In the genomic region with DNA sequence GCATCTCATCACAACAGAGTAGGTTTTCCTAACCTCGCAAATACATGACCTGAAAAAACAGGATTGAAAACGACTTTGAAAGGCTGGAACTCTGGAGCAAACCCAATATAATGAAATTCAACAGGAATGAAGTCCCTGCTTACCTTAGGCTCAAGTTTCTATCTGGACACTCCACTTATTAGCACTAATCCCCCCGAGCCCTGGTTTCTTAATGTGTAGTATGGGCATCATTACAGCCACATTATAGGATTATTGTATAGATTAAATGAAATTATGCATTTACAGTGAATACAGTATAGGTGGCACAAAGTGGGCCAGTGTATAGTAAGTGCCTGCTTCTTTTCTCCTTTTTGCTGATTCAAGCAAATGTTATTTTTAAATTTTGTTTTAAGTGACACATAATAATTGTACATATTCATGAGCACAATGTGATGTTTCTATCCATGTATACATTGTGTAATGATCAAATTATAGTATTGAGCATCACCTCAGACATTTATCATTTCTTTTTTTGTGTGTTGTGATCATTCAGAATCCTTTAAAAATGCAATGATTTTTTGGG, we compare ENCODE assay signal across 16 cellular contexts.
DNase-seq lines count a peak whose midpoint lies in the region; ATAC-seq and TF ChIP-seq lines count a peak whose summit lies in the region.
"Had no signal": no experiment of that assay in that cellular context is flagged by ENCODE, and none has a peak within 500 bp of the region (broad histone marks: within the 10 kb centered on the region; RNA-seq: fewer than 3 reads in every experiment).

No MANE protein-coding gene starts in this region.

- peaks cover 32 to 68% (median 39%) of the 10 kb centered on the region in 11 experiments for H3K9me3 ChIP-seq in BLaER1 treated with 17β-estradiol and CSF1 and Interleukin-3, amounts not matched to agents 10 nM and 100 nM (replicated peaks in 1 of 11)
- H3K9me3 ChIP-seq in IMR-90 (ENCODE audit: control insufficient read depth, insufficient read depth, low read length) (no peaks in the 10 kb centered on the region), WERI-Rb-1 (ENCODE audit: severe bottlenecking) (no peaks in the 10 kb centered on the region)

- no peak overlapping the region for H2BK20ac ChIP-seq in IMR-90 (ENCODE audit: low read depth, low read length)

- no peak overlapping the region for H2AK5ac ChIP-seq in IMR-90 (ENCODE audit: low read depth, low read length)

- no peaks in the 10 kb centered on the region for H4K20me1 ChIP-seq in BLaER1 treated with 17β-estradiol and CSF1 and Interleukin-3, amounts not matched to agents 10 nM and 100 nM
- no peaks in the 10 kb centered on the region for H4K20me1 ChIP-seq in IMR-90 (ENCODE audit: insufficient read depth, low read length)
- H4K20me1 ChIP-seq: BLaER1 had no signal

- H2AFZ ChIP-seq in IMR-90 (replicated peaks; ENCODE audit: low read length, poor library complexity), result no peak overlapping the region
- H2AFZ ChIP-seq: GM23248 had no signal

- no peak overlapping the region for H4K8ac ChIP-seq in IMR-90 (ENCODE audit: low read depth in 2 of 2, low read length in 2 of 2)

- H2AK9ac ChIP-seq in IMR-90 (replicated peaks; ENCODE audit: low read depth, low read length, poor library complexity), result no peak overlapping the region

- no peak overlapping the region for H2BK120ac ChIP-seq in IMR-90 (ENCODE audit: low read depth, low read length)

- H3K36me3 ChIP-seq in BLaER1 treated with 17β-estradiol and CSF1 and Interleukin-3, amounts not matched to agents 10 nM and 100 nM, result peaks cover 0 to 36% (median 16%) of the 10 kb centered on the region in 11 experiments; a peak in 15 of 22 replicates
- no peaks in the 10 kb centered on the region for H3K36me3 ChIP-seq in IMR-90 (ENCODE audit: control insufficient read depth, insufficient read depth, low read length)
- no peaks in the 10 kb centered on the region for H3K36me3 ChIP-seq in WERI-Rb-1
- H3K36me3 ChIP-seq: BLaER1 had no signal

- H3K4me3 ChIP-seq in BLaER1 treated with 17β-estradiol and CSF1 and Interleukin-3, amounts not matched to agents 10 nM and 100 nM, result 0 out of 20 replicates have a peak overlapping the region, but pooled peaks of 1 of the 10 experiments have one; percentile 5
- H3K4me3 ChIP-seq in IMR-90 (ENCODE audit: insufficient read depth, low read depth, low read length) (no peak overlapping the region), WERI-Rb-1 (ENCODE audit: low read depth, low read length) (no peak overlapping the region)
- H3K4me3 ChIP-seq: BLaER1, GM23248 had no signal

- no peak for TF ChIP-seq CTCF in IMR-90 (conservative IDR thresholded peaks at IDR 0.05; ENCODE audit: low read depth, low read length)
- no peak for TF ChIP-seq CTCF in WERI-Rb-1 (IDR thresholded peaks at IDR 0.05; ENCODE audit: low read depth, low read length)

- no peak overlapping the region for H3K56ac ChIP-seq in IMR-90 (ENCODE audit: extremely low read depth, insufficient read depth, low read length)

- in situ Hi-C loops in IMR-90 (cut with MboI; ENCODE audit: low sequenced_read_pairs), result no loop called here

- H4K91ac ChIP-seq in IMR-90 (ENCODE audit: insufficient read depth, low read depth, low read length), result no peak overlapping the region

- no CpG with 5 or more reads among the region's 3 CpGs for WGBS in IMR-90 (ENCODE audit: extremely low coverage in 2 of 2, insufficient read length in 1 of 2), 2 experiments

- dilution Hi-C loops in IMR-90 (cut with HindIII; ENCODE audit: low sequenced_read_pairs, unreplicated experiment), result no loop called here

- POLR2A ChIA-PET in IMR-90 (lab: Charles Lee; ENCODE audit: unreplicated experiment), result no interaction called here

- H3K79me1 ChIP-seq in IMR-90 (ENCODE audit: low read depth in 1 of 2, low read length in 2 of 2), result no peaks in the 10 kb centered on the region

- no peak for TF ChIP-seq POLR2A in IMR-90 (IDR thresholded peaks at IDR 0.05; ENCODE audit: low read depth, low read length)

- H4K5ac ChIP-seq in IMR-90 (ENCODE audit: low read depth, low read length), result no peak overlapping the region

- intact Hi-C loops in IMR-90 (cut with micrococcal nuclease), result no loop called here

- no TSS peak for BruUV-seq in IMR-90 (replicated peaks; lab: Mats Ljungman, UMichigan)

- no peak overlapping the region for H2BK5ac ChIP-seq in IMR-90 (ENCODE audit: low read depth, low read length, poor library complexity, severe bottlenecking)

- H3K9ac ChIP-seq in BLaER1 treated with 17β-estradiol and CSF1 and Interleukin-3, amounts not matched to agents 10 nM and 100 nM, result peak overlapping the region in 2 of 11 experiments; percentile 18 to 35; a peak in 3 of 22 replicates
- H3K9ac ChIP-seq in IMR-90 (ENCODE audit: low read depth, low read length), result no peak overlapping the region
- H3K9ac ChIP-seq: BLaER1, GM23248 had no signal

- CTCF ChIA-PET in IMR-90 (lab: Yijun Ruan, JAX), result no interaction called here

- no peak overlapping the region for H3K14ac ChIP-seq in IMR-90 (replicated peaks; ENCODE audit: low read depth, low read length)

- H3K23ac ChIP-seq in IMR-90 (ENCODE audit: low read depth, low read length), result no peak overlapping the region

- no peak for TF ChIP-seq RAD21 in IMR-90 (IDR thresholded peaks at IDR 0.05; ENCODE audit: low read length)

- H3K18ac ChIP-seq in IMR-90 (ENCODE audit: low read depth, low read length), result no peak overlapping the region

- peak overlapping the region in 6 of 11 experiments; percentile 28 to 89 (median 84); a peak in 10 of 22 replicates for H3K4me2 ChIP-seq in BLaER1 treated with 17β-estradiol and CSF1 and Interleukin-3, amounts not matched to agents 10 nM and 100 nM
- no peak overlapping the region for H3K4me2 ChIP-seq in IMR-90 (ENCODE audit: low read depth, low read length)
- H3K4me2 ChIP-seq: BLaER1 had no signal

- peak overlapping the region; percentile 92 to 98 (median 96); a peak in 18 of 22 replicates for H3K27ac ChIP-seq in BLaER1 treated with 17β-estradiol and CSF1 and Interleukin-3, amounts not matched to agents 10 nM and 100 nM
- H3K27ac ChIP-seq in IMR-90 (ENCODE audit: insufficient read depth, low read length), result no peak overlapping the region
- H3K27ac ChIP-seq in WERI-Rb-1, result no peak overlapping the region; the same call in 1 of the 2 replicates
- H3K27ac ChIP-seq: BLaER1, GM23248 had no signal

- DNase-seq in IMR-90 (no peak), NCI-H82 (lab: John Stamatoyannopoulos, UW) (peak; percentile 87), WERI-Rb-1 (peak; percentile 64), NOMO-1 (lab: John Stamatoyannopoulos, UW; ENCODE audit: unreplicated experiment in 2 of 2) (no peak), islet precursor cell (no peak)
- DNase-seq: CD4-positive, alpha-beta T cell; CD8-positive, alpha-beta memory T cell; DMS53; DMS79 treated with DMSO at 0.1 percent for 48 hours; H7; HCEC 1CT had no signal

- no peak overlapping the region for H2BK15ac ChIP-seq in IMR-90 (ENCODE audit: low read depth, low read length)

- H3K4me1 ChIP-seq in BLaER1 treated with 17β-estradiol and CSF1 and Interleukin-3, amounts not matched to agents 10 nM and 100 nM, result peaks cover 37 to 72% (median 52%) of the 10 kb centered on the region in 10 experiments
- H3K4me1 ChIP-seq in IMR-90 (ENCODE audit: control insufficient read depth, insufficient read depth, low read length), result peaks cover 7% of the 10 kb centered on the region; the same call in 1 of the 2 replicates

- no peak for ATAC-seq in IMR-90 (ENCODE audit: low read depth)
- ATAC-seq in GM21619 (IDR thresholded peaks at IDR 0.05; ENCODE audit: unreplicated experiment), result no peak
- ATAC-seq in HG03469 (IDR thresholded peaks at IDR 0.05; ENCODE audit: unreplicated experiment), result no peak

- H3K27me3 ChIP-seq in BLaER1 treated with 17β-estradiol and CSF1 and Interleukin-3, amounts not matched to agents 10 nM and 100 nM, result no peaks in the 10 kb centered on the region
- H3K27me3 ChIP-seq in IMR-90 (ENCODE audit: control insufficient read depth, insufficient read depth, low read length), result peaks cover 6% of the 10 kb centered on the region
- H3K27me3 ChIP-seq in WERI-Rb-1 (ENCODE audit: insufficient read depth, low read depth, severe bottlenecking), result no peaks in the 10 kb centered on the region
- H3K27me3 ChIP-seq: BLaER1 had no signal

- no peak overlapping the region for H3K4ac ChIP-seq in IMR-90 (ENCODE audit: low read depth, low read length)

- H3K9me1 ChIP-seq in IMR-90 (ENCODE audit: insufficient read depth, low read length), result 0 out of 2 replicates have a peak, but pooled peaks cover 3% of the 10 kb centered on the region

TF ChIP-seq in IMR-90, 13 proteins besides CTCF, POLR2A, EP300 and RAD21:
- TF ChIP-seq MAFK (IDR thresholded peaks at IDR 0.05; ENCODE audit: low read depth, low read length) (peak; percentile 58), RFX5 (IDR thresholded peaks at IDR 0.05; ENCODE audit: low read depth, low read length) (no peak), MXI1 (IDR thresholded peaks at IDR 0.05; ENCODE audit: borderline replicate concordance, low read depth, low read length) (no peak)

Comparison
In these comparisons a context has a peak if more than half of its experiments do, and no peak if none do; other contexts are left out.
1. H3K27ac ChIP-seq: peak in BLaER1 treated with 17β-estradiol and CSF1 and Interleukin-3, amounts not matched to agents 10 nM and 100 nM (11 of 11); none in IMR-90 (single experiment) and WERI-Rb-1 (single experiment).
2. DNase-seq: peak in NCI-H82 (single experiment) and WERI-Rb-1 (single experiment); none in IMR-90 (single experiment), NOMO-1 (0 of 2) and islet precursor cell (single experiment).